ENCODE assay signal across 24 cellular contexts in genomic region chr20:271528-271927, GRCh38. TPM values are rescaled to one million over a fixed set of nuclear protein-coding genes. Genes with fewer than 3 reads are reported as not detected.
"Had no signal": no experiment of that assay in that cellular context is flagged by ENCODE, and none has a peak within 500 bp of the region (broad histone marks: within the 10 kb centered on the region; RNA-seq: fewer than 3 reads in every experiment).

No MANE protein-coding gene starts in this region.

- H3K27me3 Mint-ChIP-seq: IgD-negative memory B cell had no signal

- H3K9me3 ChIP-seq: SJSA1 had no signal

- H3K4me3 Mint-ChIP-seq: IgD-negative memory B cell had no signal

- DNase-seq: KBM-7, NCI-H1092, NCI-H1105 treated with DMSO at 0.1 percent for 48 hours, NCI-H1417 treated with DMSO at 0.1 percent for 48 hours, NCI-H146, NCI-H1694 treated with DMSO at 0.1 percent for 48 hours, NCI-H1930, NCI-H2081, NCI-H2107, NCI-H2227 treated with DMSO at 0.1 percent for 48 hours, NCI-H524 treated with DMSO at 0.1 percent for 48 hours, NCI-H69, NCI-H774, Right ventricle myocardium superior, RPMI8226, SIG-M5 had no signal

- H3K36me3 ChIP-seq: SJSA1 had no signal

- H3K27me3 ChIP-seq: SJSA1 had no signal

- FAIRE-seq: RCC 7860 had no signal

- H3K4me3 ChIP-seq: SJSA1, SK-N-MC had no signal

- H3K9me3 Mint-ChIP-seq: IgD-negative memory B cell had no signal

- H3K27ac ChIP-seq: SJSA1, SK-N-MC had no signal

- H3K27ac Mint-ChIP-seq: IgD-negative memory B cell had no signal

RNA-seq across cellular contexts. Expression of gene DEFB132, which starts 14.0 kb away (rescaled TPM):
- total RNA-seq: HT1080, LHCN-M2, MCF 10A, NCI-H460, Right ventricle myocardium superior, SJSA1 had no signal
- polyA plus RNA-seq: IgD-negative memory B cell had no signal

RNA-seq across cellular contexts. Expression of gene DEFB129, which starts 44.5 kb away (rescaled TPM):
- total RNA-seq: HT1080, LHCN-M2, MCF 10A, NCI-H460, Right ventricle myocardium superior, SJSA1 had no signal
- polyA plus RNA-seq: IgD-negative memory B cell had no signal
